ENCODE assay signal across 18 cellular contexts in the genomic region with DNA sequence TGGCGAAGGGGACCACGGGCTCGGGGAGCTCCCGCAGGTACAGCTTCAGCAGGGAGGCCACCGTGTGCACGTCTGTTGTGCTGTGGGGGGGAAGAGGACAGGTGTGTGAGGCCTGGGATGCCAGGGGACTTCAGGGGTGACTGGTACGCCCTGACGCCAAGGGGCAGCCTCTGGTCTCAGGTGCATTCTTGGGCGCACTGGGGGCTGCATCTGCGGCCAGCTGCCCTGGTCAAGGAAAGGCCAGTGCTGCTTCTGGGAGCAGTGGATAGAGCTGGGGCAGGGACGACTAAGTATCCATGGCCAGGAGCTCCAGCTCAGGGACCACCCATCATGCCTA.
"Had no signal": no experiment of that assay in that cellular context is flagged by ENCODE, and none has a peak within 500 bp of the region (broad histone marks: within the 10 kb centered on the region; RNA-seq: fewer than 3 reads in every experiment).

No MANE protein-coding gene starts in this region.

- DNase-seq: activated CD4-positive, alpha-beta T cell treated with anti-CD3 and anti-CD28 coated beads for 48 hours; amygdala; foreskin fibroblast; glutamatergic neuron; immature natural killer cell; mesendoderm; stimulated activated naive CD4-positive, alpha-beta T cell; substantia nigra; T-helper 17 cell had no signal

- H3K36me3 ChIP-seq: left lung, neural progenitor cell, upper lobe of left lung had no signal

- H3K27ac Mint-ChIP-seq: activated naive CD8-positive, alpha-beta T cell; activated T-helper 2 cell treated with anti-CD3 and anti-CD28 coated beads, Interferon-gamma antibody, Interleukin-2, Interleukin-4, amounts not matched to agents 10 μg/mL and 5 μg/mL and 100 μg/mL, durations not matched to agents 14 hours and 24 hours and 36 hours; immature natural killer cell; neural progenitor cell; T-helper 17 cell; WTC11 had no signal

- H3K4me3 Mint-ChIP-seq: activated naive CD8-positive, alpha-beta T cell; immature natural killer cell; neural progenitor cell; T-helper 17 cell; WTC11 had no signal

- ATAC-seq: right cardiac atrium, T-helper 17 cell, WTC11 had no signal

- H3K36me3 Mint-ChIP-seq: activated naive CD8-positive, alpha-beta T cell; immature natural killer cell; neural progenitor cell; WTC11 had no signal

- H3K4me1 Mint-ChIP-seq: immature natural killer cell, T-helper 17 cell had no signal

- H3K4me3 ChIP-seq: esophagus muscularis mucosa, left lung, neural progenitor cell, smooth muscle cell, upper lobe of left lung had no signal

- H3K27ac ChIP-seq: esophagus muscularis mucosa, left lung, neural progenitor cell, upper lobe of left lung had no signal

- H3K27me3 Mint-ChIP-seq: activated naive CD8-positive, alpha-beta T cell had no signal

- H3K27me3 ChIP-seq: neural progenitor cell, upper lobe of left lung had no signal

- H3K9me3 Mint-ChIP-seq: activated T-helper 2 cell treated with anti-CD3 and anti-CD28 coated beads, Interferon-gamma antibody, Interleukin-2, Interleukin-4, amounts not matched to agents 10 μg/mL and 5 μg/mL and 100 μg/mL, durations not matched to agents 14 hours and 24 hours and 36 hours; immature natural killer cell; neural progenitor cell; WTC11 had no signal

- H3K9me3 ChIP-seq: esophagus muscularis mucosa, left lung, upper lobe of left lung had no signal
